In the genomic region with DNA sequence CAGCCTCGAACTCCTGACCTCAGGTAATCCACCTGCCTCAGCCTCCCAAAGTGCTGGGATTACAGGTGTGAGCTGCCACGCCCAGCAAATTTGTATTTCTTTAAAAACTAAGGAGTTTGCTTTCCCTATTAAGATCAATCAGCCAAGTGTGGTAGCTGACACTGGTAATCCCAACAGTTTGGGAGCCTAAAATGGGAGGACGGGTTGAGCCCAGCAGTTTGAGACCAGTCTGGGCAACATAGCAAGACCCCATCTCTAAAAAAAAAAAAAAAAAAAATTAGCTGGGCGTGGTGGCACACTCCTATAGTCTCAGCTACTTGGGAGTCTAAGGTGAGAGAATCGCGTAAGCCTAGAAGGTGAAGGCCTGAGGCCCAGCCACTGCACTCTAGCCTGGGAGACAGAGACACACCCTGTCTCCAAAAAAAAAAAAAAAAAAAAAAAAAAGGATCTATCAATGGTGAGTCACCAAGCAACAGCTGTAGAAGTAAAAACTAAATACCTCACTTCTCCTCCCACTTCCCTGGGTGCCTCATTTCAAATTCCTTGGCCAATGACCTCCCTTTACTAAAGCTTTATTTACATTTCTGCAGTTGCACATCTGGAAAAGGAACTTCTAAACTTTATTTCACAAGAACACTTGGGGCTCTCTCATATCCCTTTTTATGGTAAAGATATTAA, we compare ENCODE assay signal across 13 cellular contexts. TPM values are rescaled to one million over a fixed set of nuclear protein-coding genes. Genes with fewer than 3 reads are reported as not detected.
A peak's percentile ranks its signal among the peaks of the same experiment; 100 is the strongest.
DNase-seq lines count a peak whose midpoint lies in the region; TF ChIP-seq lines count a peak whose summit lies in the region.
"Had no signal": no experiment of that assay in that cellular context is flagged by ENCODE, and none has a peak within 500 bp of the region (broad histone marks: within the 10 kb centered on the region; RNA-seq: fewer than 3 reads in every experiment).

No MANE protein-coding gene starts in this region.

- no peak overlapping the region for H3K23ac ChIP-seq in neuronal stem cell (ENCODE audit: low read depth, low read length, poor library complexity)

- peaks cover 6% of the 10 kb centered on the region for H3K9me3 Mint-ChIP-seq in nephron progenitor cell
- H3K9me3 Mint-ChIP-seq: activated naive CD8-positive, alpha-beta T cell treated with anti-CD3 and anti-CD28 coated beads, Interleukin-2, amount 50 U/mL, for 24 hours; naive thymus-derived CD4-positive, alpha-beta T cell had no signal

- no peak overlapping the region for H3K4me3 ChIP-seq in neuronal stem cell (ENCODE audit: low read length in 2 of 2)
- H3K4me3 ChIP-seq: GM12878, spleen had no signal

- no peak overlapping the region for H2BK120ac ChIP-seq in neuronal stem cell (ENCODE audit: low read depth, low read length)

- H2BK5ac ChIP-seq in neuronal stem cell (ENCODE audit: low read length): no peak overlapping the region

- no peaks in the 10 kb centered on the region for H3K27me3 ChIP-seq in neuronal stem cell (ENCODE audit: control insufficient read depth in 3 of 3, insufficient read depth in 3 of 3, low read depth in 1 of 3, low read length in 3 of 3)
- H3K27me3 ChIP-seq: spleen had no signal

- peaks cover 4 to 21% of the 10 kb centered on the region in 2 donors for H3K4me1 ChIP-seq in neuronal stem cell (ENCODE audit: control insufficient read depth in 2 of 2, insufficient read depth in 1 of 2, low read depth in 1 of 2, low read length in 2 of 2)

- peak overlapping the region; percentile 8 for H3K27ac Mint-ChIP-seq in nephron progenitor cell
- H3K27ac Mint-ChIP-seq: activated naive CD8-positive, alpha-beta T cell treated with anti-CD3 and anti-CD28 coated beads, Interleukin-2, amount 50 U/mL, for 24 hours; naive thymus-derived CD4-positive, alpha-beta T cell had no signal

- no peak overlapping the region for H2BK12ac ChIP-seq in neuronal stem cell (ENCODE audit: low read length)

- H3K9me3 ChIP-seq in neuronal stem cell (replicated peaks in 1 of 2; ENCODE audit: control insufficient read depth in 2 of 2, insufficient read depth in 1 of 2, low read depth in 1 of 2, low read length in 2 of 2): no peaks in the 10 kb centered on the region
- H3K9me3 ChIP-seq: spleen had no signal

- peaks cover 7% of the 10 kb centered on the region for H3K36me3 Mint-ChIP-seq in nephron progenitor cell (ENCODE audit: low read depth)
- H3K36me3 Mint-ChIP-seq: naive thymus-derived CD4-positive, alpha-beta T cell had no signal

- H3K27me3 Mint-ChIP-seq in nephron progenitor cell (ENCODE audit: low read depth, poor library complexity): no peaks in the 10 kb centered on the region
- H3K27me3 Mint-ChIP-seq: activated naive CD8-positive, alpha-beta T cell treated with anti-CD3 and anti-CD28 coated beads, Interleukin-2, amount 50 U/mL, for 24 hours had no signal

- H2AFZ ChIP-seq in neuronal stem cell (ENCODE audit: low read length): no peak overlapping the region

- no peaks in the 10 kb centered on the region for H3K36me3 ChIP-seq in neuronal stem cell (replicated peaks in 1 of 2; ENCODE audit: control insufficient read depth in 2 of 2, insufficient read depth in 2 of 2, low read length in 2 of 2)
- H3K36me3 ChIP-seq: spleen had no signal

- H3K14ac ChIP-seq in neuronal stem cell (ENCODE audit: low read length): no peak overlapping the region

- H2BK15ac ChIP-seq in neuronal stem cell (ENCODE audit: low read length): no peak overlapping the region

- H3K9ac ChIP-seq in neuronal stem cell (ENCODE audit: low read depth, low read length, poor library complexity): no peak overlapping the region

- H3K4me3 Mint-ChIP-seq in nephron progenitor cell: no peak overlapping the region
- H3K4me3 Mint-ChIP-seq: activated naive CD8-positive, alpha-beta T cell treated with anti-CD3 and anti-CD28 coated beads, Interleukin-2, amount 50 U/mL, for 24 hours; naive thymus-derived CD4-positive, alpha-beta T cell had no signal

- H3K27ac ChIP-seq in neuronal stem cell (replicated peaks; ENCODE audit: low read length): no peak overlapping the region

- peak; percentile 57 for DNase-seq in ELF-1 (ENCODE audit: low read depth, low spot score)
- DNase-seq in NCI-H226: peak; percentile 39
- DNase-seq in fibroblast of gingiva (ENCODE audit: low read depth): peak; percentile 79
- no peak for DNase-seq in nephron progenitor cell
- DNase-seq in neuronal stem cell (ENCODE audit: low spot score): no peak
- DNase-seq in GOT3 (lab: John Stamatoyannopoulos, UW): no peak
- no peak for DNase-seq in activated naive CD4-positive, alpha-beta T cell treated with Interleukin-2 at 50 U/mL for 16 hours
- no peak for DNase-seq in NCI-H187 (lab: John Stamatoyannopoulos, UW)
- DNase-seq: activated naive CD8-positive, alpha-beta T cell treated with anti-CD3 and anti-CD28 coated beads, Interleukin-2, amount 50 U/mL, for 24 hours; naive thymus-derived CD4-positive, alpha-beta T cell; NCI-H1694 treated with DMSO at 0.1 percent for 48 hours; spleen had no signal

- no peak overlapping the region for H3K4ac ChIP-seq in neuronal stem cell (ENCODE audit: low read length)

- H4K8ac ChIP-seq in neuronal stem cell (ENCODE audit: low read depth, low read length): no peak overlapping the region

- H3K4me2 ChIP-seq in neuronal stem cell (ENCODE audit: insufficient read depth, low read length, poor library complexity, severe bottlenecking): no peak overlapping the region

- no peak overlapping the region for H2AK5ac ChIP-seq in neuronal stem cell (ENCODE audit: low read depth, low read length)

- no peak overlapping the region for H3K18ac ChIP-seq in neuronal stem cell (ENCODE audit: low read length)

- WGBS in neuronal stem cell (ENCODE audit: extremely low coverage in 2 of 2, insufficient read length in 2 of 2, insufficient replicate concordance in 1 of 2), 2 donors: no CpG with 5 or more reads among the region's 6 CpGs

- TF ChIP-seq CTCF in nephron progenitor cell (IDR thresholded peaks at IDR 0.05): no peak

- H3K79me1 ChIP-seq in neuronal stem cell (ENCODE audit: low read depth, low read length): no peaks in the 10 kb centered on the region

- H3K4me1 Mint-ChIP-seq in nephron progenitor cell: peaks cover 24% of the 10 kb centered on the region
- H3K4me1 Mint-ChIP-seq: activated naive CD8-positive, alpha-beta T cell treated with anti-CD3 and anti-CD28 coated beads, Interleukin-2, amount 50 U/mL, for 24 hours; naive thymus-derived CD4-positive, alpha-beta T cell had no signal

- H4K91ac ChIP-seq in neuronal stem cell (ENCODE audit: low read depth, low read length, poor library complexity): no peak overlapping the region

RNA-seq across cellular contexts. Expression of gene LDB2, which starts 54.5 kb away (rescaled TPM):
- polyA plus RNA-seq in neuronal stem cell (2013, experiment 1 of 2): 16.8 TPM
- 17.6 TPM for polyA plus RNA-seq in neuronal stem cell (2013, experiment 2 of 2)
- polyA plus RNA-seq: GM12878; naive thymus-derived CD4-positive, alpha-beta T cell had no signal

Comparison
In these comparisons a context has a peak if more than half of its experiments do, and no peak if none do; other contexts are left out.
1. DNase-seq: peak in ELF-1 (single experiment), NCI-H226 (single experiment) and fibroblast of gingiva (single experiment); none in nephron progenitor cell (single experiment), neuronal stem cell (single experiment), GOT3 (single experiment), activated naive CD4-positive, alpha-beta T cell treated with Interleukin-2 at 50 U/mL for 16 hours (single experiment) and NCI-H187 (0 of 2).